1 cellular context compared by ENCODE assay signal in the genomic region with DNA sequence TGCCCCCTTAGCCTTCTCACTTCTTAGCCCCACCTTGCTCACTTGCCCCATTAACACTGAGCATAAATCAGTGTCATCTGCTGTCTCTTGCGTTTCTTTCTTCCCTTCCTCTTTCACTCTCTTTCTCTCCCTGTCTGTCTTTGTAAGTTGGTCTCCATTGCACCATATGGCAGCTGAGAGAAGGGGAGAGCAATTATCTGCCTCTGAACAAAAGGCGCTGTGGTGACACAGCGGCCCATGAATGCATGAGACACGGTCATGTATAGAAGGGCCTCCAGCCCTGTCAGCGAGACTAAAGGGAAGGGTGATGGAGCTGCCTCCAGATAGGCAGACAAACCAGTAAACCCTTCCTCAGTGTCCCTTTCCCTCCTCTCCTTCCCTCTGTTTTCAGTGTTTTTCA.
TF ChIP-seq lines count a peak whose summit lies in the region.

No MANE protein-coding gene starts in this region.

TF ChIP-seq in GM23338, 12 proteins besides CTCF, POLR2A, EP300 and RAD21:
- TF ChIP-seq, protein P1, sequence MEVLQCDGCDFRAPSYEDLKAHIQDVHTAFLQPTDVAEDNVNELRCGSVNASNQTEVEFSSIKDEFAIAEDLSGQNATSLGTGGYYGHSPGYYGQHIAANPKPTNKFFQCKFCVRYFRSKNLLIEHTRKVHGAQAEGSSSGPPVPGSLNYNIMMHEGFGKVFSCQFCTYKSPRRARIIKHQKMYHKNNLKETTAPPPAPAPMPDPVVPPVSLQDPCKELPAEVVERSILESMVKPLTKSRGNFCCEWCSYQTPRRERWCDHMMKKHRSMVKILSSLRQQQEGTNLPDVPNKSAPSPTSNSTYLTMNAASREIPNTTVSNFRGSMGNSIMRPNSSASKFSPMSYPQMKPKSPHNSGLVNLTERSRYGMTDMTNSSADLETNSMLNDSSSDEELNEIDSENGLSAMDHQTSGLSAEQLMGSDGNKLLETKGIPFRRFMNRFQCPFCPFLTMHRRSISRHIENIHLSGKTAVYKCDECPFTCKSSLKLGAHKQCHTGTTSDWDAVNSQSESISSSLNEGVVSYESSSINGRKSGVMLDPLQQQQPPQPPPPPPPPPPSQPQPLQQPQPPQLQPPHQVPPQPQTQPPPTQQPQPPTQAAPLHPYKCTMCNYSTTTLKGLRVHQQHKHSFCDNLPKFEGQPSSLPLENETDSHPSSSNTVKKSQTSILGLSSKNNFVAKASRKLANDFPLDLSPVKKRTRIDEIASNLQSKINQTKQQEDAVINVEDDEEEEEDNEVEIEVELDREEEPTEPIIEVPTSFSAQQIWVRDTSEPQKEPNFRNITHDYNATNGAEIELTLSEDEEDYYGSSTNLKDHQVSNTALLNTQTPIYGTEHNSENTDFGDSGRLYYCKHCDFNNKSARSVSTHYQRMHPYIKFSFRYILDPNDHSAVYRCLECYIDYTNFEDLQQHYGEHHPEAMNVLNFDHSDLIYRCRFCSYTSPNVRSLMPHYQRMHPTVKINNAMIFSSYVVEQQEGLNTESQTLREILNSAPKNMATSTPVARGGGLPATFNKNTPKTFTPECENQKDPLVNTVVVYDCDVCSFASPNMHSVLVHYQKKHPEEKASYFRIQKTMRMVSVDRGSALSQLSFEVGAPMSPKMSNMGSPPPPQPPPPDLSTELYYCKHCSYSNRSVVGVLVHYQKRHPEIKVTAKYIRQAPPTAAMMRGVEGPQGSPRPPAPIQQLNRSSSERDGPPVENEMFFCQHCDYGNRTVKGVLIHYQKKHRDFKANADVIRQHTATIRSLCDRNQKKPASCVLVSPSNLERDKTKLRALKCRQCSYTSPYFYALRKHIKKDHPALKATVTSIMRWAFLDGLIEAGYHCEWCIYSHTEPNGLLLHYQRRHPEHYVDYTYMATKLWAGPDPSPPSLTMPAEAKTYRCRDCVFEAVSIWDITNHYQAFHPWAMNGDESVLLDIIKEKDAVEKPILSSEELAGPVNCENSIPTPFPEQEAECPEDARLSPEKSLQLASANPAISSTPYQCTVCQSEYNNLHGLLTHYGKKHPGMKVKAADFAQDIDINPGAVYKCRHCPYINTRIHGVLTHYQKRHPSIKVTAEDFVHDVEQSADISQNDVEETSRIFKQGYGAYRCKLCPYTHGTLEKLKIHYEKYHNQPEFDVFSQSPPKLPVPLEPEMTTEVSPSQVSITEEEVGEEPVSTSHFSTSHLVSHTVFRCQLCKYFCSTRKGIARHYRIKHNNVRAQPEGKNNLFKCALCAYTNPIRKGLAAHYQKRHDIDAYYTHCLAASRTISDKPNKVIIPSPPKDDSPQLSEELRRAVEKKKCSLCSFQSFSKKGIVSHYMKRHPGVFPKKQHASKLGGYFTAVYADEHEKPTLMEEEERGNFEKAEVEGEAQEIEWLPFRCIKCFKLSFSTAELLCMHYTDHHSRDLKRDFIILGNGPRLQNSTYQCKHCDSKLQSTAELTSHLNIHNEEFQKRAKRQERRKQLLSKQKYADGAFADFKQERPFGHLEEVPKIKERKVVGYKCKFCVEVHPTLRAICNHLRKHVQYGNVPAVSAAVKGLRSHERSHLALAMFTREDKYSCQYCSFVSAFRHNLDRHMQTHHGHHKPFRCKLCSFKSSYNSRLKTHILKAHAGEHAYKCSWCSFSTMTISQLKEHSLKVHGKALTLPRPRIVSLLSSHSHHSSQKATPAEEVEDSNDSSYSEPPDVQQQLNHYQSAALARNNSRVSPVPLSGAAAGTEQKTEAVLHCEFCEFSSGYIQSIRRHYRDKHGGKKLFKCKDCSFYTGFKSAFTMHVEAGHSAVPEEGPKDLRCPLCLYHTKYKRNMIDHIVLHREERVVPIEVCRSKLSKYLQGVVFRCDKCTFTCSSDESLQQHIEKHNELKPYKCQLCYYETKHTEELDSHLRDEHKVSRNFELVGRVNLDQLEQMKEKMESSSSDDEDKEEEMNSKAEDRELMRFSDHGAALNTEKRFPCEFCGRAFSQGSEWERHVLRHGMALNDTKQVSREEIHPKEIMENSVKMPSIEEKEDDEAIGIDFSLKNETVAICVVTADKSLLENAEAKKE (CRISPR knock-in tag; IDR thresholded peaks at IDR 0.05): no peak
- TF ChIP-seq ZNF114 (CRISPR knock-in tag; IDR thresholded peaks at IDR 0.05): no peak
- no peak for TF ChIP-seq EZH2 (IDR thresholded peaks at IDR 0.05; ENCODE audit: low read depth, unreplicated experiment)
- no peak for TF ChIP-seq CREB1 (CRISPR knock-in tag; IDR thresholded peaks at IDR 0.05; ENCODE audit: low read depth)
- TF ChIP-seq ZNF331 (CRISPR knock-in tag; IDR thresholded peaks at IDR 0.05; ENCODE audit: low read depth): no peak
- TF ChIP-seq JUNB (IDR thresholded peaks at IDR 0.05; ENCODE audit: unreplicated experiment): no peak
- no peak for TF ChIP-seq STAT1 (IDR thresholded peaks at IDR 0.05; ENCODE audit: unreplicated experiment)
- TF ChIP-seq EZH2phosphoT487 (IDR thresholded peaks at IDR 0.05; ENCODE audit: unreplicated experiment): no peak
- TF ChIP-seq NANOG (IDR thresholded peaks at IDR 0.05; ENCODE audit: borderline replicate concordance): no peak
- TF ChIP-seq, protein P2, sequence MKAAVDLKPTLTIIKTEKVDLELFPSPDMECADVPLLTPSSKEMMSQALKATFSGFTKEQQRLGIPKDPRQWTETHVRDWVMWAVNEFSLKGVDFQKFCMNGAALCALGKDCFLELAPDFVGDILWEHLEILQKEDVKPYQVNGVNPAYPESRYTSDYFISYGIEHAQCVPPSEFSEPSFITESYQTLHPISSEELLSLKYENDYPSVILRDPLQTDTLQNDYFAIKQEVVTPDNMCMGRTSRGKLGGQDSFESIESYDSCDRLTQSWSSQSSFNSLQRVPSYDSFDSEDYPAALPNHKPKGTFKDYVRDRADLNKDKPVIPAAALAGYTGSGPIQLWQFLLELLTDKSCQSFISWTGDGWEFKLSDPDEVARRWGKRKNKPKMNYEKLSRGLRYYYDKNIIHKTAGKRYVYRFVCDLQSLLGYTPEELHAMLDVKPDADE (IDR thresholded peaks at IDR 0.05): no peak
- TF ChIP-seq REST (IDR thresholded peaks at IDR 0.05; ENCODE audit: unreplicated experiment): no peak
- no peak for TF ChIP-seq POLR2AphosphoS5 (IDR thresholded peaks at IDR 0.05; ENCODE audit: low read depth)
